29 cellular contexts compared by ENCODE assay signal in the genomic region with DNA sequence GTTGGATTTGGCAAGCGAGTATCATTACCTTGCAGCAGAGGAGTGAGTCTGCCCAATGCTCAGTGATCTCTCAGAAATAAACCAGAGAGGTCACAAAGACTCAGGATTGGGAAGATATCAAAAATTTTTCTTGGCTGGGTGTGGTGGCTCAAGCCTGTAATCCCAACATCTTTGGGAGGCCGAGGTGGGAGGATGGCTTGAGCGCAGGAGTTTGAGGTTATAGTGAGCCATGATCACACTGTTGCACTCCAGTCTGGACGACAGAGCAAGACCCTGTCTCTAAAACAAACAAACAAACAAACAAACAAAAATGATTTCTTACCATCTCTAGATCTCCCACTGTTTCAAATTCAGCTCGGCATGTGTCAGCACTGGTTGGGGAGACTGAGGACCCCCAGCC. TPM values are rescaled to one million over a fixed set of nuclear protein-coding genes. Genes with fewer than 3 reads are reported as not detected.
DNase-seq lines count a peak whose midpoint lies in the region; ATAC-seq and TF ChIP-seq lines count a peak whose summit lies in the region.
"Had no signal": no experiment of that assay in that cellular context is flagged by ENCODE, and none has a peak within 500 bp of the region (broad histone marks: within the 10 kb centered on the region; RNA-seq: fewer than 3 reads in every experiment).

No MANE protein-coding gene starts in this region.

- no peaks in the 10 kb centered on the region for H3K36me3 Mint-ChIP-seq in CD8-positive, alpha-beta memory T cell
- H3K36me3 Mint-ChIP-seq in HFFc6 (ENCODE audit: low read depth) = no peaks in the 10 kb centered on the region; the same call in 1 of the 2 replicates
- H3K36me3 Mint-ChIP-seq: natural killer cell, type B pancreatic cell had no signal

- no peak for DNase-seq in CD8-positive, alpha-beta memory T cell
- no peak for DNase-seq in HFFc6
- no peak for DNase-seq in PC-3
- DNase-seq in HAP-1 (ENCODE audit: low spot score in 2 of 2) = no peak
- no peak for DNase-seq in activated naive CD4-positive, alpha-beta T cell (lab: John Stamatoyannopoulos, UW)
- DNase-seq: activated gamma-delta T cell; activated T-cell treated with anti-CD3 and anti-CD28 coated beads, Interleukin-2, amount 50 U/mL, for 4 hours; colonic mucosa; effector memory CD4-positive, alpha-beta T cell; hypothalamus; immature natural killer cell; left cardiac atrium; natural killer cell; occipital lobe; stimulated activated naive CD4-positive, alpha-beta T cell; T-helper 1 cell had no signal

- no peak overlapping the region for H3K27ac Mint-ChIP-seq in CD8-positive, alpha-beta memory T cell
- H3K27ac Mint-ChIP-seq in HFFc6 = no peak overlapping the region
- H3K27ac Mint-ChIP-seq: immature natural killer cell, natural killer cell, type B pancreatic cell had no signal

- no peak overlapping the region for H3K4me3 ChIP-seq in CD8-positive, alpha-beta memory T cell (ENCODE audit: low read length)
- peak overlapping the region; percentile 71 for H3K4me3 ChIP-seq in PC-3 (ENCODE audit: low read length)
- peak overlapping the region; percentile 16 to 55 for H3K4me3 ChIP-seq in mucosa of rectum (ENCODE audit: low read length in 2 of 2)
- H3K4me3 ChIP-seq in HAP-1 = no peak overlapping the region
- H3K4me3 ChIP-seq: ascending aorta; BLaER1 treated with 17β-estradiol and CSF1 and Interleukin-3, amounts not matched to agents 10 nM and 100 nM; colonic mucosa; GM12878; SK-N-MC had no signal

- H3F3A ChIP-seq in PC-3 (ENCODE audit: low read length, unreplicated experiment) = no peaks in the 10 kb centered on the region

- H3K79me2 ChIP-seq in PC-3 (ENCODE audit: low read length) = no peaks in the 10 kb centered on the region

- H3K9me3 ChIP-seq in CD8-positive, alpha-beta memory T cell (ENCODE audit: low read length) = no peaks in the 10 kb centered on the region
- no peaks in the 10 kb centered on the region for H3K9me3 ChIP-seq in PC-3 (ENCODE audit: low read length)
- no peaks in the 10 kb centered on the region for H3K9me3 ChIP-seq in mucosa of rectum (ENCODE audit: control insufficient read depth in 2 of 2, low read length in 2 of 2)
- H3K9me3 ChIP-seq in HAP-1 = no peaks in the 10 kb centered on the region
- H3K9me3 ChIP-seq: colonic mucosa had no signal

- in situ Hi-C loops in HAP-1 (cut with MboI; ENCODE audit: low sequenced_read_pairs) = no loop called here

- H3K4me1 ChIP-seq in CD8-positive, alpha-beta memory T cell (ENCODE audit: insufficient read depth, low read length) = no peaks in the 10 kb centered on the region
- peaks cover 4% of the 10 kb centered on the region; the same call in 1 of the 2 replicates for H3K4me1 ChIP-seq in PC-3 (ENCODE audit: insufficient read depth, low read length)
- H3K4me1 ChIP-seq in mucosa of rectum (ENCODE audit: control insufficient read depth in 2 of 2, insufficient read depth in 2 of 2, low read length in 2 of 2) = no peaks in the 10 kb centered on the region
- H3K4me1 ChIP-seq in HAP-1 = no peaks in the 10 kb centered on the region
- H3K4me1 ChIP-seq: ascending aorta; BLaER1 treated with 17β-estradiol and CSF1 and Interleukin-3, amounts not matched to agents 10 nM and 100 nM; colonic mucosa had no signal

- H3K9ac ChIP-seq in PC-3 (ENCODE audit: low read length) = peak overlapping the region; percentile 54
- no peak overlapping the region for H3K9ac ChIP-seq in mucosa of rectum (ENCODE audit: low read depth in 1 of 2, low read length in 2 of 2)
- H3K9ac ChIP-seq: BLaER1 treated with 17β-estradiol and CSF1 and Interleukin-3, amounts not matched to agents 10 nM and 100 nM had no signal

- intact Hi-C loops in PC-3 (cut with micrococcal nuclease) = no loop called here

- ATAC-seq in PC-3 = peak; percentile 16
- no peak for ATAC-seq in HG03025 (IDR thresholded peaks at IDR 0.05; ENCODE audit: low FRiP score, unreplicated experiment)
- ATAC-seq in GM21528 (IDR thresholded peaks at IDR 0.05; ENCODE audit: low FRiP score, unreplicated experiment) = no peak
- ATAC-seq: activated T-cell treated with anti-CD3 and anti-CD28 coated beads, Interleukin-2, amount 50 U/mL, for 4 hours; GM12878; left cardiac atrium; natural killer cell had no signal

- H3K4me3 Mint-ChIP-seq in CD8-positive, alpha-beta memory T cell = peak overlapping the region in 2 of 7 donors; percentile 19 to 56
- H3K4me3 Mint-ChIP-seq in HFFc6 = peak overlapping the region; percentile 78; the same call in 1 of the 2 replicates
- H3K4me3 Mint-ChIP-seq: immature natural killer cell, natural killer cell, type B pancreatic cell had no signal

- H3K9me3 Mint-ChIP-seq in CD8-positive, alpha-beta memory T cell = peaks cover 0 to 7% (median 3%) of the 10 kb centered on the region in 5 donors
- H3K9me3 Mint-ChIP-seq in HFFc6 = no peaks in the 10 kb centered on the region
- H3K9me3 Mint-ChIP-seq: activated T-cell treated with anti-CD3 and anti-CD28 coated beads, Interleukin-2, amount 50 U/mL, for 4 hours; immature natural killer cell; natural killer cell; type B pancreatic cell had no signal

- peaks cover 2 to 4% of the 10 kb centered on the region in 2 donors for H3K27me3 Mint-ChIP-seq in CD8-positive, alpha-beta memory T cell
- no peaks in the 10 kb centered on the region; the same call in 1 of the 2 replicates for H3K27me3 Mint-ChIP-seq in HFFc6 (ENCODE audit: insufficient read depth)

- CTCF ChIA-PET in CD8-positive, alpha-beta memory T cell (lab: Charles Lee) = no interaction called here
- CTCF ChIA-PET in PC-3 (lab: Charles Lee) = no interaction called here

- no peaks in the 10 kb centered on the region for H3K27me3 ChIP-seq in CD8-positive, alpha-beta memory T cell (ENCODE audit: insufficient read depth, low read length, poor library complexity, severe bottlenecking)
- H3K27me3 ChIP-seq in PC-3 (ENCODE audit: low read length) (no peaks in the 10 kb centered on the region), mucosa of rectum (ENCODE audit: control insufficient read depth in 2 of 2, insufficient read depth in 2 of 2, low read length in 2 of 2) (no peaks in the 10 kb centered on the region), HAP-1 (ENCODE audit: low read depth) (no peaks in the 10 kb centered on the region)
- H3K27me3 ChIP-seq: ascending aorta; BLaER1 treated with 17β-estradiol and CSF1 and Interleukin-3, amounts not matched to agents 10 nM and 100 nM; colonic mucosa had no signal

- no peaks in the 10 kb centered on the region for H3K36me3 ChIP-seq in CD8-positive, alpha-beta memory T cell (ENCODE audit: insufficient read depth, low read length)
- no peaks in the 10 kb centered on the region for H3K36me3 ChIP-seq in PC-3 (ENCODE audit: low read depth, low read length)
- no peaks in the 10 kb centered on the region for H3K36me3 ChIP-seq in mucosa of rectum (ENCODE audit: control insufficient read depth in 2 of 2, insufficient read depth in 2 of 2, low read length in 2 of 2)
- H3K36me3 ChIP-seq in HAP-1 (replicated peaks) = no peaks in the 10 kb centered on the region
- H3K36me3 ChIP-seq: ascending aorta; BLaER1 treated with 17β-estradiol and CSF1 and Interleukin-3, amounts not matched to agents 10 nM and 100 nM; colonic mucosa had no signal

- POLR2A ChIA-PET in CD8-positive, alpha-beta memory T cell (lab: Charles Lee) = no interaction called here
- POLR2A ChIA-PET in PC-3 (lab: Charles Lee; ENCODE audit: unreplicated experiment) = interaction anchor here (0.6 kb wide), 1 partner anchor 286 kb away, joined by 4 read pairs; no protein-coding TSS in a partner anchor

- H3K27ac ChIP-seq in CD8-positive, alpha-beta memory T cell (ENCODE audit: low read depth, low read length) = peak overlapping the region; percentile 4
- H3K27ac ChIP-seq in PC-3 (ENCODE audit: low read length) (no peak overlapping the region), mucosa of rectum (ENCODE audit: low read depth in 2 of 2, low read length in 2 of 2) (no peak overlapping the region)
- H3K27ac ChIP-seq: ascending aorta; BLaER1 treated with 17β-estradiol and CSF1 and Interleukin-3, amounts not matched to agents 10 nM and 100 nM; colonic mucosa; epithelial cell of prostate; SK-N-MC had no signal

- peak overlapping the region; percentile 87 for H3K4me2 ChIP-seq in PC-3 (ENCODE audit: low read length)
- H3K4me2 ChIP-seq: BLaER1 treated with 17β-estradiol and CSF1 and Interleukin-3, amounts not matched to agents 10 nM and 100 nM had no signal

- peak overlapping the region; percentile 90 for H2AFZ ChIP-seq in PC-3 (ENCODE audit: low read length)

- TF ChIP-seq CTCF in HFFc6 (IDR thresholded peaks at IDR 0.05) (no peak), PC-3 (conservative IDR thresholded peaks at IDR 0.05; ENCODE audit: low read depth, low read length) (no peak)

- H3K9me2 ChIP-seq in PC-3 (replicated peaks; ENCODE audit: low read length) = no peaks in the 10 kb centered on the region

- H4K20me1 ChIP-seq in PC-3 (ENCODE audit: low read length) = no peaks in the 10 kb centered on the region
- H4K20me1 ChIP-seq: BLaER1 treated with 17β-estradiol and CSF1 and Interleukin-3, amounts not matched to agents 10 nM and 100 nM had no signal

- H3K4me1 Mint-ChIP-seq in CD8-positive, alpha-beta memory T cell = no peaks in the 10 kb centered on the region
- no peaks in the 10 kb centered on the region; the same call in 1 of the 2 replicates for H3K4me1 Mint-ChIP-seq in HFFc6 (ENCODE audit: low read depth)
- H3K4me1 Mint-ChIP-seq: immature natural killer cell, natural killer cell had no signal

- BruUV-seq in PC-3 (replicated peaks; lab: Mats Ljungman, UMichigan) = no TSS peak

RNA-seq across cellular contexts. Expression of a gene that starts 13.3 kb away (rescaled TPM):
- not detected for total RNA-seq in CD8-positive, alpha-beta memory T cell
- polyA plus RNA-seq in CD8-positive, alpha-beta memory T cell = not detected
- not detected for total RNA-seq in HFFc6 (2021; fragmentation: NEBNext Ultra II Directional; extraction: Animal tissue kit (Norgen Biotek cat#: 25700))
- total RNA-seq in PC-3 (2014; rRNA removed) = not detected in 2 replicates
- total RNA-seq: activated T-cell treated with anti-CD3 and anti-CD28 coated beads, Interleukin-2, amount 50 U/mL, for 4 hours; ascending aorta; colonic mucosa; GM12878; HT1080; left cardiac atrium; lung microvascular endothelial cell; mononuclear cell; natural killer cell; occipital lobe had no signal
- polyA plus RNA-seq: GM12878, immature natural killer cell, small intestine had no signal

RNA-seq across cellular contexts. Expression of a gene that starts 54.6 kb away (rescaled TPM):
- not detected for total RNA-seq in CD8-positive, alpha-beta memory T cell
- not detected for polyA plus RNA-seq in CD8-positive, alpha-beta memory T cell
- total RNA-seq in HFFc6 (2021; fragmentation: NEBNext Ultra II Directional; extraction: Animal tissue kit (Norgen Biotek cat#: 25700)) = not detected
- total RNA-seq in PC-3 (2014; rRNA removed) = not detected in 2 replicates
- total RNA-seq: activated T-cell treated with anti-CD3 and anti-CD28 coated beads, Interleukin-2, amount 50 U/mL, for 4 hours; ascending aorta; colonic mucosa; GM12878; HT1080; mononuclear cell; natural killer cell had no signal
- polyA plus RNA-seq: immature natural killer cell had no signal

Comparison
In these comparisons a context has a peak if more than half of its experiments do, and no peak if none do; other contexts are left out.
1. H3K4me3 ChIP-seq: peak in PC-3 (single experiment) and mucosa of rectum (2 of 2); none in CD8-positive, alpha-beta memory T cell (single experiment) and HAP-1 (single experiment).